In the genomic region with DNA sequence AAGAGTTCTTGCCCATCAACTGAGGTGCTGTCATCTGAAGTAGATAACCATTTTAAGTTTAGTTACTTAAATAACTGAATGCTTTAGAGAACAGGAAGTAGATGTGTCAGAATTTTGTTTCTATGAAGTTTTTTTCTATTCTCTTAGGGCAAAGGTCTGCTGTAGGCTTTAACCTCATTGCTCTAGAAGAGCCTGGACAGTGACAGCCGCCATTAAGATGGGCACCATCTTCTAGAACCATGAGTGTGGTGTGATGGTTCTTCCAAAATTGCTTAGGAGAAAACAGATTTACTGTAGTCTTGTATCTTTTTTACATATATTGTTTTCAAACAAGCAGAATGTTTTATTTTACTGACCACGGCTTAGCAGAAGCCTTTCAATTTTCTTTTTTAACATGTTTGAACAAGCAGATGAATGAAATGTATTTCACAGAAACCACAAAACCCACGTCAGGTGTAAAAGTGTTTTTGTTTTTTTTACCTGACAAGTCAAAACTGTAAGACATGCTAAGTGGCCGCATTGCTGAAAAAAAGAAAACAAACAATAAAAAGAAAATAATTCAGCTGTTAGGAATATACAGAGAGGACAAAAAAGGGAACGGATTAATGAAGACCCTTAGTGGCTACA, we compare ENCODE assay signal across 16 cellular contexts.
DNase-seq lines count a peak whose midpoint lies in the region; ATAC-seq, FAIRE-seq and TF ChIP-seq lines count a peak whose summit lies in the region.
"Had no signal": no experiment of that assay in that cellular context is flagged by ENCODE, and none has a peak within 500 bp of the region (broad histone marks: within the 10 kb centered on the region; RNA-seq: fewer than 3 reads in every experiment).

No MANE protein-coding gene starts in this region.

- H3K4me2 ChIP-seq in DOHH2 (ENCODE audit: low read length) (0 out of 2 replicates have a peak overlapping the region, but pooled peaks have one; percentile 1), KMS-11 (peak overlapping the region; percentile 18; the same call in 1 of the 2 replicates), GM12878 (ENCODE audit: control insufficient read depth, insufficient read depth) (peak overlapping the region; percentile 33)
- H3K4me2 ChIP-seq: GM23338 had no signal

- TF ChIP-seq EP300 in GM12878 (IDR thresholded peaks at IDR 0.05; ENCODE audit: borderline replicate concordance in 1 of 2, control insufficient read depth in 1 of 2, low read depth in 2 of 2, low read length in 2 of 2): no peak

- no peak overlapping the region for H3K9ac ChIP-seq in KMS-11
- no peak overlapping the region for H3K9ac ChIP-seq in GM12878 (ENCODE audit: control insufficient read depth, insufficient read depth, low read length)

- H3K27ac Mint-ChIP-seq in osteocyte (ENCODE audit: unreplicated experiment): peak overlapping the region; percentile 3
- H3K27ac Mint-ChIP-seq: B cell; CD4-positive, alpha-beta T cell; GM23338 had no signal

- H3K9me3 Mint-ChIP-seq in osteocyte (ENCODE audit: unreplicated experiment): no peaks in the 10 kb centered on the region
- H3K9me3 Mint-ChIP-seq: CD4-positive, alpha-beta T cell; GM23338 had no signal

- no peak for FAIRE-seq in GM12878 (lab: Jason Lieb, UNC)
- FAIRE-seq: HepG2, HTR-8/SVneo had no signal

- WGBS in GM12878 (ENCODE audit: insufficient coverage, insufficient replicate concordance, low lambda C conversion rate, missing lambda C conversion rate): 49% methylated on average over 5 of the region's 5 CpGs

- H3K9me2 ChIP-seq in DOHH2 (replicated peaks; ENCODE audit: control insufficient read depth, low read length): no peaks in the 10 kb centered on the region

- TF ChIP-seq RAD21 in GM12878 (IDR thresholded peaks at IDR 0.05; ENCODE audit: insufficient read depth, low read depth, low read length): no peak

- ATAC-seq in GM12878: peak; percentile 30; the same call in 1 of the 3 replicates
- no peak for ATAC-seq in HG02623 (IDR thresholded peaks at IDR 0.05; ENCODE audit: unreplicated experiment)
- ATAC-seq: GM23338, HepG2 had no signal

- DNase-seq in GM12878 (ENCODE audit: low read depth, low spot score): no peak
- DNase-seq in osteocyte (ENCODE audit: extremely low spot score, unreplicated experiment): no peak
- no peak for DNase-seq in OCI-M1 (lab: John Stamatoyannopoulos, UW)
- DNase-seq in activated CD8-positive, alpha-beta memory T cell treated with anti-CD3 and anti-CD28 coated beads, Interleukin-2, amount 50 U/mL, for 48 hours: no peak
- DNase-seq: C1 segment of cervical spinal cord; CD4-positive, alpha-beta T cell; DMS79; GDM1; H7 had no signal

- in situ Hi-C loops in GM12878 (cut with MboI): no loop called here

- H3K27ac ChIP-seq in DOHH2 (ENCODE audit: low read depth, low read length) (no peak overlapping the region), KMS-11 (no peak overlapping the region), GM12878 (ENCODE audit: control insufficient read depth, insufficient read depth) (no peak overlapping the region)

- H3K27me3 ChIP-seq in DOHH2 (ENCODE audit: control insufficient read depth, low read length) (0 out of 2 replicates have a peak, but pooled peaks cover 2% of the 10 kb centered on the region), KMS-11 (ENCODE audit: insufficient read depth, low read depth) (no peaks in the 10 kb centered on the region), GM12878 (replicated peaks in 1 of 2; ENCODE audit: control insufficient read depth in 2 of 2, insufficient read depth in 2 of 2, low read length in 1 of 2) (no peaks in the 10 kb centered on the region)

- no TSS peak for BruUV-seq in GM12878 (replicated peaks; lab: Mats Ljungman, UMichigan)

- TF ChIP-seq POLR2A in GM12878 (IDR thresholded peaks at IDR 0.05; ENCODE audit: low read depth, low read length): no peak

- POLR2A ChIA-PET in GM12878 (lab: Charles Lee): no interaction called here

- TF ChIP-seq CTCF in DOHH2 (IDR thresholded peaks at IDR 0.05; ENCODE audit: low read depth, low read length, poor library complexity, severe bottlenecking): no peak
- no peak for TF ChIP-seq CTCF in KMS-11 (conservative IDR thresholded peaks at IDR 0.05; ENCODE audit: low read depth, low read length)
- TF ChIP-seq CTCF in GM12878 (IDR thresholded peaks at IDR 0.05 in 2 of 3, conservative IDR thresholded peaks at IDR 0.05 in 1 of 3; ENCODE audit: control insufficient read depth in 2 of 3, extremely low read depth in 1 of 3, insufficient read depth in 1 of 3, low read depth in 3 of 3, low read length in 3 of 3): no peak
- TF ChIP-seq CTCF in osteocyte (IDR thresholded peaks at IDR 0.05): no peak

- no peaks in the 10 kb centered on the region for H3K27me3 Mint-ChIP-seq in osteocyte (ENCODE audit: unreplicated experiment)
- H3K27me3 Mint-ChIP-seq: CD4-positive, alpha-beta T cell had no signal

- intact Hi-C loops in GM12878 (cut with micrococcal nuclease; ENCODE audit: unreplicated experiment): no loop called here

- H3K4me1 ChIP-seq in DOHH2 (ENCODE audit: control insufficient read depth, low read length) (peaks cover 9% of the 10 kb centered on the region), KMS-11 (ENCODE audit: low read depth, poor library complexity, severe bottlenecking) (peaks cover 12% of the 10 kb centered on the region), GM12878 (ENCODE audit: control insufficient read depth, insufficient read depth, low read length) (peaks cover 5% of the 10 kb centered on the region; the same call in 1 of the 2 replicates)

- SMC1A ChIA-PET in GM12878 (lab: Charles Lee; ENCODE audit: uncharacterized antibody, unreplicated experiment): no interaction called here

- RAD21 ChIA-PET in GM12878 (lab: Charles Lee; ENCODE audit: unreplicated experiment): interaction anchor here (0.6 to 1.0 kb wide), 2 partner anchors 12 to 48 kb away, joined by 3 to 5 read pairs; no protein-coding TSS in a partner anchor

- H3K4me3 ChIP-seq in DOHH2 (ENCODE audit: low read length): no peak overlapping the region
- no peak overlapping the region for H3K4me3 ChIP-seq in KMS-11 (IDR thresholded peaks at IDR 0.05; ENCODE audit: insufficient read depth, low read depth, low read length)
- no peak overlapping the region for H3K4me3 ChIP-seq in GM12878
- H3K4me3 ChIP-seq: GM23338 had no signal

- CTCF ChIA-PET in GM12878 (lab: Yijun Ruan, JAX): no interaction called here

- H3K79me2 ChIP-seq in DOHH2 (ENCODE audit: control insufficient read depth, low read length) (no peaks in the 10 kb centered on the region), KMS-11 (ENCODE audit: insufficient read depth, low read depth) (no peaks in the 10 kb centered on the region), GM12878 (ENCODE audit: control insufficient read depth, insufficient read depth, low read length) (no peaks in the 10 kb centered on the region)

- H3K4me3 Mint-ChIP-seq in osteocyte (ENCODE audit: unreplicated experiment): no peak overlapping the region
- H3K4me3 Mint-ChIP-seq: B cell; CD4-positive, alpha-beta T cell; GM23338 had no signal

- H3K36me3 ChIP-seq in DOHH2 (ENCODE audit: control insufficient read depth, low read length) (no peaks in the 10 kb centered on the region), KMS-11 (ENCODE audit: insufficient read depth) (no peaks in the 10 kb centered on the region), GM12878 (ENCODE audit: control insufficient read depth in 2 of 2, insufficient read depth in 2 of 2, low read length in 1 of 2) (no peaks in the 10 kb centered on the region)

- H2AFZ ChIP-seq in KMS-11 (ENCODE audit: low read depth): no peak overlapping the region
- H2AFZ ChIP-seq in GM12878 (ENCODE audit: control insufficient read depth, low read depth, low read length): peak overlapping the region; percentile 47
- H2AFZ ChIP-seq: GM23338 had no signal

- peaks cover 20% of the 10 kb centered on the region for H3K36me3 Mint-ChIP-seq in osteocyte (ENCODE audit: unreplicated experiment)

- H4K20me1 ChIP-seq in DOHH2 (ENCODE audit: control insufficient read depth, insufficient read depth, low read depth, low read length) (no peaks in the 10 kb centered on the region), KMS-11 (ENCODE audit: insufficient read depth) (no peaks in the 10 kb centered on the region), GM12878 (ENCODE audit: control insufficient read depth, insufficient read depth) (no peaks in the 10 kb centered on the region)

- H3K9me3 ChIP-seq in DOHH2 (ENCODE audit: control insufficient read depth, insufficient read depth, low read length) (no peaks in the 10 kb centered on the region), GM12878 (replicated peaks; ENCODE audit: control insufficient read depth, insufficient read depth, low read length) (no peaks in the 10 kb centered on the region)

- H3F3A ChIP-seq in DOHH2 (ENCODE audit: control insufficient read depth, insufficient read depth): no peaks in the 10 kb centered on the region

- H3K4me1 Mint-ChIP-seq in osteocyte (ENCODE audit: unreplicated experiment): peaks cover 2% of the 10 kb centered on the region
- H3K4me1 Mint-ChIP-seq: B cell had no signal

TF ChIP-seq in GM12878, 131 proteins besides CTCF, POLR2A, EP300 and RAD21:
- TF ChIP-seq YY1 (IDR thresholded peaks at IDR 0.05; ENCODE audit: low read depth, low read length): peak; percentile 59; the same call in 1 of the 2 replicates
- no peak for TF ChIP-seq WRNIP1 (IDR thresholded peaks at IDR 0.05; ENCODE audit: borderline replicate concordance, low read depth, low read length)
- peak; percentile 82 for TF ChIP-seq RUNX3 (IDR thresholded peaks at IDR 0.05; ENCODE audit: low read length)
- TF ChIP-seq ZNF384 (IDR thresholded peaks at IDR 0.05; ENCODE audit: borderline replicate concordance, low read depth, low read length): peak; percentile 14; the same call in 1 of the 2 replicates
- no peak for TF ChIP-seq TCF3 (IDR thresholded peaks at IDR 0.05; ENCODE audit: borderline replicate concordance, insufficient read depth, low read depth, low read length)
- TF ChIP-seq GABPA (IDR thresholded peaks at IDR 0.05; ENCODE audit: low read depth): no peak
